ENCODE assay signal across 12 cellular contexts in genomic region chrX:72255445-72255844, GRCh38. TPM values are rescaled to one million over a fixed set of nuclear protein-coding genes. Genes with fewer than 3 reads are reported as not detected.
DNase-seq lines count a peak whose midpoint lies in the region; ATAC-seq and TF ChIP-seq lines count a peak whose summit lies in the region.
"Had no signal": no experiment of that assay in that cellular context is flagged by ENCODE, and none has a peak within 500 bp of the region (broad histone marks: within the 10 kb centered on the region; RNA-seq: fewer than 3 reads in every experiment).

No MANE protein-coding gene starts in this region.

- H3K27me3 ChIP-seq in stomach, result peaks cover 0 to 15% (median 11%) of the 10 kb centered on the region in 3 donors
- peaks cover 0 to 41% (median 0%) of the 10 kb centered on the region in 3 donors for H3K27me3 ChIP-seq in psoas muscle (ENCODE audit: insufficient read depth in 3 of 3, low read length in 2 of 3)

- 8 to 27% (median 13%) methylated on average over 6 to 24 of the region's 24 CpGs for WGBS in stomach, 5 donors
- 20 to 42% (median 23%) methylated on average over 21 to 24 of the region's 24 CpGs for WGBS in psoas muscle, 3 donors

- H3K9me3 ChIP-seq in stomach (no peaks in the 10 kb centered on the region), psoas muscle (no peaks in the 10 kb centered on the region)

- H3K4me3 ChIP-seq in stomach (peak overlapping the region in 2 of 4 donors; percentile 6 to 24), psoas muscle (no peak overlapping the region)

- intact Hi-C loops in stomach (cut with DNase I; ENCODE audit: low total_unique reads) (no loop called here), psoas muscle (cut with DNase I) (no loop called here)

- no peak for TF ChIP-seq CTCF in stomach (IDR thresholded peaks at IDR 0.05)
- TF ChIP-seq CTCF in psoas muscle (IDR thresholded peaks at IDR 0.05), result no peak

- no peaks in the 10 kb centered on the region for H3K36me3 ChIP-seq in stomach
- no peaks in the 10 kb centered on the region for H3K36me3 ChIP-seq in psoas muscle (ENCODE audit: insufficient read depth in 1 of 2, low read depth in 1 of 2)

- ATAC-seq in psoas muscle, result no peak
- ATAC-seq: activated T-helper 17 cell treated with anti-CD3 and anti-CD28 coated beads, Interleukin-2, amount 50 U/mL, for 72 hours had no signal

- no peak for TF ChIP-seq EP300 in stomach (IDR thresholded peaks at IDR 0.05)

- DNase-seq in DMS 273 (lab: John Stamatoyannopoulos, UW; ENCODE audit: unreplicated experiment) (peak; percentile 83), DMS 273 treated with DMSO at 0.1 percent for 48 hours (lab: John Stamatoyannopoulos, UW) (no peak), NCI-H69 (lab: John Stamatoyannopoulos, UW) (peak; percentile 96), iPS-NIHi11 (ENCODE audit: low spot score) (peak; percentile 45), stomach (peak; percentile 27), NCI-H82 (lab: John Stamatoyannopoulos, UW) (no peak), NCI-H1930 (lab: John Stamatoyannopoulos, UW) (no peak), psoas muscle (no peak)
- DNase-seq: effector CD8-positive, alpha-beta T cell had no signal

- TF ChIP-seq POLR2A in stomach (IDR thresholded peaks at IDR 0.05), result no peak

- peaks cover 0 to 9% (median 0%) of the 10 kb centered on the region in 4 donors for H3K4me1 ChIP-seq in stomach
- H3K4me1 ChIP-seq in psoas muscle, result no peaks in the 10 kb centered on the region

- no peak overlapping the region for H3K27ac ChIP-seq in stomach
- no peak overlapping the region for H3K27ac ChIP-seq in psoas muscle
- H3K27ac ChIP-seq: 22Rv1 had no signal

RNA-seq across cellular contexts. Expression of gene ERCC6L, which starts 16.6 kb away (rescaled TPM):
- total RNA-seq in stomach (1 to 10 TPM in 3 of 5 donors, not detected in 2; 1.2 to 2.6 (median 1.7) TPM), psoas muscle (under 1 TPM in 1 of 4 donors, not detected in 3; 0.22 TPM)
- polyA plus RNA-seq in stomach (under 1 TPM; 0.46 to 0.88 (median 0.62) TPM), psoas muscle (under 1 TPM in 2 of 3 donors, not detected in 1; 0.01 to 0.03 TPM)

RNA-seq across cellular contexts. Expression of gene RPS4X, which starts 21.6 kb away (rescaled TPM):
- 1,000 to 10,000 TPM in 1 of 5 donors, 100 to 1,000 TPM in 4; 199 to 1,324 (median 665) TPM for total RNA-seq in stomach
- polyA plus RNA-seq in stomach, result 1,000 to 10,000 TPM in 2 of 3 donors, 100 to 1,000 TPM in 1; 984 to 1,958 (median 1,274) TPM
- total RNA-seq in psoas muscle, result 100 to 1,000 TPM; 481 to 670 (median 523) TPM
- 100 to 1,000 TPM; 587 to 950 (median 770) TPM for polyA plus RNA-seq in psoas muscle

RNA-seq across cellular contexts. Expression of gene CITED1, which starts 50.3 kb away (rescaled TPM):
- total RNA-seq in stomach (1 to 10 TPM in 1 of 5 donors, not detected in 4; 1.7 TPM), psoas muscle (1 to 10 TPM in 1 of 4 donors, not detected in 3; 2.3 TPM)
- polyA plus RNA-seq in stomach (under 1 TPM in 1 of 3 donors, not detected in 2; 0.60 TPM), psoas muscle (under 1 TPM; 0.19 to 0.96 (median 0.59) TPM)
- total RNA-seq: activated T-helper 17 cell treated with anti-CD3 and anti-CD28 coated beads, Interleukin-2, amount 50 U/mL, for 72 hours had no signal
- polyA plus RNA-seq: IgD-negative memory B cell had no signal

Comparison
In these comparisons a context has a peak if more than half of its experiments do, and no peak if none do; other contexts are left out.
1. DNase-seq: peak in DMS 273 (single experiment), NCI-H69 (single experiment), iPS-NIHi11 (single experiment) and stomach (single experiment); none in DMS 273 treated with DMSO at 0.1 percent for 48 hours (single experiment), NCI-H82 (single experiment), NCI-H1930 (0 of 2) and psoas muscle (0 of 2).